In the genomic region with DNA sequence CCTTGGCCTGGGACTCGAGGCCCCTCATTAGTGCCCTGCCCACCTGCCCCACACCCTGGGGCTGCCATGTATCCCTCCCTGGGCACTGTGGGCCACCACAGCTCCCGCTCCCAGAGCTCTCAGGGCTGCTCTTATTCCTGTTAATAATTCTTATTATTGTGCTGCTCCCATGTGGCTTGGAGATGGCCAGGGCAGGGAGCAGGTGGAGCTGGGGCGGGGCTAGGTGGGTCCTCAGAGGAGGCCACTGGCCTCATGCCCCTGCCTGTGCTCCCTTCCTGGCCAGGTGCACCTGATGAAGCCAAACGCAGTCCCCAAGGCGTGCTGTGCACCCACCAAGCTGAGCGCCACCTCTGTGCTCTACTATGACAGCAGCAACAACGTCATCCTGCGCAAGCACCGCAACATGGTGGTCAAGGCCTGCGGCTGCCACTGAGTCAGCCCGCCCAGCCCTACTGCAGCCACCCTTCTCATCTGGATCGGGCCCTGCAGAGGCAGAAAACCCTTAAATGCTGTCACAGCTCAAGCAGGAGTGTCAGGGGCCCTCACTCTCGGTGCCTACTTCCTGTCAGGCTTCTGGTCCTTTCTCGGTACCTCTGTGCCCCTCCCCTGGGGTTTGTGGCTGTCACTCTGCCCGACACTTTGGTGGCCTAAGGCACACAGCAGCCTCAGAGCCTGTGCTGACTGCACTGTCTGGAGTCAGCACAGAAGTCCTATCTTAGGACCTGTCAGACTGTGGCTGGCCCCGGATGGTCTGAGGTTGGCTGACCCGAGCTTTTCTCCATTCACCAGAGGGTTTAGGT, we compare ENCODE assay signal across 9 cellular contexts. TPM values are rescaled to one million over a fixed set of nuclear protein-coding genes. Genes with fewer than 3 reads are reported as not detected.
DNase-seq lines count a peak whose midpoint lies in the region; ATAC-seq, FAIRE-seq and TF ChIP-seq lines count a peak whose summit lies in the region.
"Had no signal": no experiment of that assay in that cellular context is flagged by ENCODE, and none has a peak within 500 bp of the region (broad histone marks: within the 10 kb centered on the region; RNA-seq: fewer than 3 reads in every experiment).

No MANE protein-coding gene starts in this region.

- DNase-seq in NAMALWA (ENCODE audit: low spot score) (peak; percentile 73), HepG2 (ENCODE audit: low spot score) (no peak), NCI-H345 (lab: John Stamatoyannopoulos, UW) (no peak), HAP-1 (ENCODE audit: low spot score in 2 of 2) (no peak), DMS 273 treated with DMSO at 0.1 percent for 48 hours (lab: John Stamatoyannopoulos, UW) (no peak), body of pancreas (no peak)
- DNase-seq: IMR-90 had no signal

- no peak for TF ChIP-seq POLR2A in HepG2 (IDR thresholded peaks at IDR 0.05; ENCODE audit: insufficient read depth in 1 of 2, low read depth in 2 of 2, low read length in 2 of 2)
- TF ChIP-seq POLR2A in body of pancreas (IDR thresholded peaks at IDR 0.05): no peak

- H3K4me3 ChIP-seq in HepG2 (replicated peaks in 1 of 3; ENCODE audit: insufficient read depth in 1 of 3, low read depth in 2 of 3, low read length in 3 of 3) (no peak overlapping the region), HAP-1 (no peak overlapping the region), body of pancreas (no peak overlapping the region)

- no peak overlapping the region for H2AFZ ChIP-seq in HepG2 (ENCODE audit: low read length)

- H3K9me3 ChIP-seq in HepG2 (ENCODE audit: low read length) (no peaks in the 10 kb centered on the region), HAP-1 (no peaks in the 10 kb centered on the region), body of pancreas (no peaks in the 10 kb centered on the region)

- no peak for FAIRE-seq in HepG2 (lab: Jason Lieb, UNC)

- H3K4me2 ChIP-seq in HepG2 (ENCODE audit: low read depth, low read length): no peak overlapping the region

- H3K27ac ChIP-seq in HepG2 (ENCODE audit: extremely low read length, insufficient read depth, low read length): no peak overlapping the region
- H3K27ac ChIP-seq in body of pancreas: no peak overlapping the region

- no peaks in the 10 kb centered on the region for H3K79me2 ChIP-seq in HepG2 (ENCODE audit: insufficient read depth, low read length)

- H3K36me3 ChIP-seq in HepG2 (replicated peaks in 1 of 2; ENCODE audit: control insufficient read depth in 1 of 2, insufficient read depth in 2 of 2, low read length in 2 of 2): no peaks in the 10 kb centered on the region
- H3K36me3 ChIP-seq in HAP-1 (replicated peaks): peaks cover 3% of the 10 kb centered on the region; the same call in 1 of the 2 replicates
- peaks cover 0 to 13% of the 10 kb centered on the region in 2 donors for H3K36me3 ChIP-seq in body of pancreas (replicated peaks in 1 of 2; ENCODE audit: insufficient read depth in 1 of 2, low read depth in 2 of 2)

- TF ChIP-seq RAD21 in HepG2 (CRISPR knock-in tag; IDR thresholded peaks at IDR 0.05): no peak

- POLR2A ChIA-PET in HepG2 (lab: Yijun Ruan, JAX): no interaction called here

- ATAC-seq in GM18858 (IDR thresholded peaks at IDR 0.05; ENCODE audit: unreplicated experiment) (peak; percentile 93), GM21723 (IDR thresholded peaks at IDR 0.05; ENCODE audit: unreplicated experiment) (peak; percentile 91), HepG2 (no peak), body of pancreas (no peak)

- TF ChIP-seq CTCF in HepG2 (CRISPR knock-in tag; IDR thresholded peaks at IDR 0.05): no peak
- TF ChIP-seq CTCF in body of pancreas (IDR thresholded peaks at IDR 0.05): no peak

- BruUV-seq in HepG2 (replicated peaks; lab: Mats Ljungman, UMichigan): no TSS peak

- in situ Hi-C loops in HepG2 (cut with HindIII; ENCODE audit: extremely low pct_ligation_motif_present, low pct_unique_long_range_greater_than_20kb): loop anchor here (25.0 kb wide), 1 partner anchor 438 kb away; no protein-coding TSS in a partner anchor
- in situ Hi-C loops in HAP-1 (cut with MboI; ENCODE audit: low sequenced_read_pairs): loop anchor here (25.0 kb wide), 1 partner anchor 263 kb away; no protein-coding TSS in a partner anchor

- WGBS in HepG2 (ENCODE audit: low lambda C conversion rate): 88% methylated on average over 11 of the region's 17 CpGs
- WGBS in body of pancreas, 2 donors: 85 to 92% methylated on average over 12 to 17 of the region's 17 CpGs

- H3K4me1 ChIP-seq in HepG2 (ENCODE audit: insufficient read depth, low read length): no peaks in the 10 kb centered on the region
- no peaks in the 10 kb centered on the region for H3K4me1 ChIP-seq in HAP-1
- no peaks in the 10 kb centered on the region for H3K4me1 ChIP-seq in body of pancreas

- CTCF ChIA-PET in HepG2 (lab: Yijun Ruan, JAX; ENCODE audit: low intra/inter-chr PET ratio, low total read pairs): no interaction called here

- TF ChIP-seq EP300 in HepG2 (IDR thresholded peaks at IDR 0.05; ENCODE audit: low read depth in 2 of 2, low read length in 2 of 2) (no peak), HepG2 (CRISPR knock-in tag; IDR thresholded peaks at IDR 0.05; ENCODE audit: borderline replicate concordance) (no peak)

- intact Hi-C loops in HepG2 (cut with micrococcal nuclease; ENCODE audit: unreplicated experiment) (no loop called here), body of pancreas (cut with DNase I) (no loop called here)

- no peaks in the 10 kb centered on the region for H3K27me3 ChIP-seq in HepG2 (ENCODE audit: control insufficient read depth in 1 of 2, insufficient read depth in 2 of 2, low read length in 2 of 2)
- H3K27me3 ChIP-seq in HAP-1 (ENCODE audit: low read depth): no peaks in the 10 kb centered on the region
- no peaks in the 10 kb centered on the region for H3K27me3 ChIP-seq in body of pancreas

- H3K9ac ChIP-seq in HepG2 (ENCODE audit: insufficient read depth, low read depth, low read length): no peak overlapping the region

- no peaks in the 10 kb centered on the region for H4K20me1 ChIP-seq in HepG2 (ENCODE audit: insufficient read depth, low read length)

TF ChIP-seq in HepG2, 621 proteins besides CTCF, POLR2A, EP300 and RAD21:
- TF ChIP-seq KDM6A (CRISPR knock-in tag; IDR thresholded peaks at IDR 0.05; ENCODE audit: low read depth) (no peak), ZNF768 (CRISPR knock-in tag; IDR thresholded peaks at IDR 0.05) (peak; percentile 40; the same call in 1 of the 2 replicates)

RNA-seq across cellular contexts. Expression of a gene that starts 34.1 kb away (rescaled TPM):
- total RNA-seq in HepG2 (2016; rRNA removed; fragmentation: Illumina TruSeq; extraction: Trizol): not detected in 2 replicates
- not detected in 2 replicates for total RNA-seq in HepG2 (2016; cell fraction: cytosol; rRNA removed; fragmentation: Illumina TruSeq; extraction: Trizol; ENCODE audit: low read depth)
- total RNA-seq in HepG2 (2016; cell fraction: insoluble cytoplasmic fraction; rRNA removed; fragmentation: Illumina TruSeq; extraction: Trizol): not detected in 2 replicates
- not detected in 2 replicates for total RNA-seq in HepG2 (2016; cell fraction: membrane; rRNA removed; fragmentation: Illumina TruSeq; extraction: Trizol)
- total RNA-seq in HepG2 (2016; cell fraction: nucleus; rRNA removed; fragmentation: Illumina TruSeq; extraction: Trizol): not detected in 2 replicates
- polyA plus RNA-seq in HepG2 (2011; rRNA removed): 0.05 TPM in 1 of 2 replicates, not detected in the other
- not detected in 2 replicates for polyA plus RNA-seq in HepG2 (2011; cell fraction: cytosol; rRNA removed)
- polyA plus RNA-seq in HepG2 (2011; cell fraction: nucleus; rRNA removed): 0.13 TPM in 1 of 2 replicates, not detected in the other
- 0.08 TPM in 1 of 2 replicates, not detected in the other for polyA plus RNA-seq in HepG2 (2012)
- polyA plus RNA-seq in HepG2 (2016; cell fraction: cytosol; fragmentation: Illumina TruSeq; extraction: Trizol; ENCODE audit: low read depth): 0.07 TPM in 1 of 2 replicates, not detected in the other
- polyA plus RNA-seq in HepG2 (2016; cell fraction: insoluble cytoplasmic fraction; fragmentation: Illumina TruSeq; extraction: Trizol; ENCODE audit: low read depth): not detected in 2 replicates
- polyA plus RNA-seq in HepG2 (2016; cell fraction: membrane; fragmentation: Illumina TruSeq; extraction: Trizol; ENCODE audit: low read depth): not detected in 2 replicates
- not detected in 2 replicates for polyA plus RNA-seq in HepG2 (2016; cell fraction: nucleus; fragmentation: Illumina TruSeq; extraction: Trizol; ENCODE audit: insufficient read depth, low read depth)
- 0.09 TPM in 1 of 2 replicates, not detected in the other for polyA minus RNA-seq in HepG2 (2011; rRNA and poly(A)+ RNA removed; ENCODE audit: low replicate concordance)
- not detected in 2 replicates for polyA minus RNA-seq in HepG2 (2011; cell fraction: cytosol; rRNA and poly(A)+ RNA removed)
- polyA minus RNA-seq in HepG2 (2011; cell fraction: nucleus; rRNA and poly(A)+ RNA removed): not detected in 2 replicates
- 1 to 10 TPM in 1 of 2 donors, not detected in 1; 5.7 TPM for total RNA-seq in body of pancreas
- total RNA-seq: IMR-90 had no signal
- polyA plus RNA-seq: IMR-90 had no signal

RNA-seq across cellular contexts. Expression of a gene that starts 51.0 kb away (rescaled TPM):
- total RNA-seq in HepG2 (2016; rRNA removed; fragmentation: Illumina TruSeq; extraction: Trizol): 111 and 117 TPM in 2 replicates
- 101 TPM in 2 replicates for total RNA-seq in HepG2 (2016; cell fraction: cytosol; rRNA removed; fragmentation: Illumina TruSeq; extraction: Trizol; ENCODE audit: low read depth)
- 102 and 113 TPM in 2 replicates for total RNA-seq in HepG2 (2016; cell fraction: insoluble cytoplasmic fraction; rRNA removed; fragmentation: Illumina TruSeq; extraction: Trizol)
- 155 and 172 TPM in 2 replicates for total RNA-seq in HepG2 (2016; cell fraction: membrane; rRNA removed; fragmentation: Illumina TruSeq; extraction: Trizol)
- total RNA-seq in HepG2 (2016; cell fraction: nucleus; rRNA removed; fragmentation: Illumina TruSeq; extraction: Trizol): 154 and 190 TPM in 2 replicates
- 74.9 and 85.0 TPM in 2 replicates for polyA plus RNA-seq in HepG2 (2011; rRNA removed)
- polyA plus RNA-seq in HepG2 (2011; cell fraction: cytosol; rRNA removed): 38.5 and 48.3 TPM in 2 replicates
- 295 and 298 TPM in 2 replicates for polyA plus RNA-seq in HepG2 (2011; cell fraction: nucleus; rRNA removed)
- polyA plus RNA-seq in HepG2 (2012): 127 and 129 TPM in 2 replicates
- 94.4 and 97.7 TPM in 2 replicates for polyA plus RNA-seq in HepG2 (2016; cell fraction: cytosol; fragmentation: Illumina TruSeq; extraction: Trizol; ENCODE audit: low read depth)
- polyA plus RNA-seq in HepG2 (2016; cell fraction: insoluble cytoplasmic fraction; fragmentation: Illumina TruSeq; extraction: Trizol; ENCODE audit: low read depth): 152 and 164 TPM in 2 replicates
- polyA plus RNA-seq in HepG2 (2016; cell fraction: membrane; fragmentation: Illumina TruSeq; extraction: Trizol; ENCODE audit: low read depth): 159 and 192 TPM in 2 replicates
- polyA plus RNA-seq in HepG2 (2016; cell fraction: nucleus; fragmentation: Illumina TruSeq; extraction: Trizol; ENCODE audit: insufficient read depth, low read depth): 441 and 444 TPM in 2 replicates
- polyA minus RNA-seq in HepG2 (2011; rRNA and poly(A)+ RNA removed; ENCODE audit: low replicate concordance): 173 and 261 TPM in 2 replicates
- polyA minus RNA-seq in HepG2 (2011; cell fraction: cytosol; rRNA and poly(A)+ RNA removed): 69.5 and 79.1 TPM in 2 replicates
- polyA minus RNA-seq in HepG2 (2011; cell fraction: nucleus; rRNA and poly(A)+ RNA removed): 148 and 157 TPM in 2 replicates
- total RNA-seq in body of pancreas: 100 to 1,000 TPM; 419 to 540 TPM

Comparison
In these comparisons a context has a peak if more than half of its experiments do, and no peak if none do; other contexts are left out.
1. ATAC-seq: peak in GM18858 (single experiment) and GM21723 (single experiment); none in HepG2 (single experiment) and body of pancreas (single experiment).